ENCODE assay signal across 1 cellular context in genomic region chr22:27726344-27726725, GRCh38.
TF ChIP-seq lines count a peak whose summit lies in the region.

No MANE protein-coding gene starts in this region.

TF ChIP-seq in GM23338, 12 proteins besides CTCF, POLR2A, EP300 and RAD21 (continued from another document):
- TF ChIP-seq, protein P1, sequence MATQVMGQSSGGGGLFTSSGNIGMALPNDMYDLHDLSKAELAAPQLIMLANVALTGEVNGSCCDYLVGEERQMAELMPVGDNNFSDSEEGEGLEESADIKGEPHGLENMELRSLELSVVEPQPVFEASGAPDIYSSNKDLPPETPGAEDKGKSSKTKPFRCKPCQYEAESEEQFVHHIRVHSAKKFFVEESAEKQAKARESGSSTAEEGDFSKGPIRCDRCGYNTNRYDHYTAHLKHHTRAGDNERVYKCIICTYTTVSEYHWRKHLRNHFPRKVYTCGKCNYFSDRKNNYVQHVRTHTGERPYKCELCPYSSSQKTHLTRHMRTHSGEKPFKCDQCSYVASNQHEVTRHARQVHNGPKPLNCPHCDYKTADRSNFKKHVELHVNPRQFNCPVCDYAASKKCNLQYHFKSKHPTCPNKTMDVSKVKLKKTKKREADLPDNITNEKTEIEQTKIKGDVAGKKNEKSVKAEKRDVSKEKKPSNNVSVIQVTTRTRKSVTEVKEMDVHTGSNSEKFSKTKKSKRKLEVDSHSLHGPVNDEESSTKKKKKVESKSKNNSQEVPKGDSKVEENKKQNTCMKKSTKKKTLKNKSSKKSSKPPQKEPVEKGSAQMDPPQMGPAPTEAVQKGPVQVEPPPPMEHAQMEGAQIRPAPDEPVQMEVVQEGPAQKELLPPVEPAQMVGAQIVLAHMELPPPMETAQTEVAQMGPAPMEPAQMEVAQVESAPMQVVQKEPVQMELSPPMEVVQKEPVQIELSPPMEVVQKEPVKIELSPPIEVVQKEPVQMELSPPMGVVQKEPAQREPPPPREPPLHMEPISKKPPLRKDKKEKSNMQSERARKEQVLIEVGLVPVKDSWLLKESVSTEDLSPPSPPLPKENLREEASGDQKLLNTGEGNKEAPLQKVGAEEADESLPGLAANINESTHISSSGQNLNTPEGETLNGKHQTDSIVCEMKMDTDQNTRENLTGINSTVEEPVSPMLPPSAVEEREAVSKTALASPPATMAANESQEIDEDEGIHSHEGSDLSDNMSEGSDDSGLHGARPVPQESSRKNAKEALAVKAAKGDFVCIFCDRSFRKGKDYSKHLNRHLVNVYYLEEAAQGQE (IDR thresholded peaks at IDR 0.05; ENCODE audit: unreplicated experiment): no peak
- TF ChIP-seq STAT1 (IDR thresholded peaks at IDR 0.05; ENCODE audit: unreplicated experiment): no peak
